17 cellular contexts compared by ENCODE assay signal in genomic region chr7:6653101-6653995, GRCh38. TPM values are rescaled to one million over a fixed set of nuclear protein-coding genes. Genes with fewer than 3 reads are reported as not detected.
A peak's percentile ranks its signal among the peaks of the same experiment; 100 is the strongest.
DNase-seq lines count a peak whose midpoint lies in the region; ATAC-seq lines count a peak whose summit lies in the region.
"Had no signal": no experiment of that assay in that cellular context is flagged by ENCODE, and none has a peak within 500 bp of the region (broad histone marks: within the 10 kb centered on the region; RNA-seq: fewer than 3 reads in every experiment).

No MANE protein-coding gene starts in this region.

- no peak overlapping the region for H3K4ac ChIP-seq in mesenchymal stem cell (ENCODE audit: low read depth in 1 of 2, low read length in 2 of 2)

- H3K4me1 ChIP-seq in mesenchymal stem cell (ENCODE audit: control insufficient read depth, insufficient read depth, low read depth, low read length) = no peaks in the 10 kb centered on the region
- H3K4me1 ChIP-seq in aorta (ENCODE audit: control insufficient read depth in 1 of 2, insufficient read depth in 2 of 2, low read length in 2 of 2) = no peaks in the 10 kb centered on the region
- H3K4me1 ChIP-seq: A549 had no signal

- no peak overlapping the region for H3K27ac ChIP-seq in mesenchymal stem cell (ENCODE audit: low read length, poor library complexity, severe bottlenecking)
- no peak overlapping the region for H3K27ac ChIP-seq in aorta (ENCODE audit: low read depth in 1 of 2, low read length in 2 of 2)
- H3K27ac ChIP-seq: A549 had no signal

- H4K8ac ChIP-seq in mesenchymal stem cell (ENCODE audit: low read length) = no peak overlapping the region

- no peak overlapping the region for H2BK15ac ChIP-seq in mesenchymal stem cell (ENCODE audit: low read depth, poor library complexity, severe bottlenecking)

- H3K4me3 ChIP-seq in H7 (ENCODE audit: insufficient read depth, low read depth, low read length) (no peak overlapping the region), mesenchymal stem cell (ENCODE audit: insufficient read depth in 1 of 2, low read depth in 1 of 2, low read length in 2 of 2) (no peak overlapping the region), aorta (ENCODE audit: low read length in 2 of 2) (no peak overlapping the region)
- H3K4me3 ChIP-seq: A549 had no signal

- no peak overlapping the region for H3K4me3 Mint-ChIP-seq in activated T-cell treated with anti-CD3 and anti-CD28 coated beads, Interleukin-2, amount 50 U/mL, for 24 hours
- H3K4me3 Mint-ChIP-seq in activated CD4-positive, alpha-beta T cell treated with anti-CD3 and anti-CD28 coated beads for 36 hours = no peak overlapping the region
- H3K4me3 Mint-ChIP-seq in stimulated activated naive B cell treated with anti-CD40 and anti-IgM and Interleukin-4, amounts not matched to agents 10 μg/mL and 1 μg/mL and 100 μg/mL, for 72 hours = no peak overlapping the region
- H3K4me3 Mint-ChIP-seq: CD4-positive, alpha-beta memory T cell had no signal

- DNase-seq in activated T-cell treated with anti-CD3 and anti-CD28 coated beads, Interleukin-2, amount 50 U/mL, for 24 hours = peak; percentile 22
- DNase-seq in activated T-cell treated with anti-CD3 and anti-CD28 coated beads for 4 hours (no peak), H7 (peak; percentile 65), mesenchymal stem cell (no peak), aorta (peak; percentile 24 to 69)
- no peak for DNase-seq in activated CD4-positive, alpha-beta T cell treated with anti-CD3 and anti-CD28 coated beads for 36 hours
- DNase-seq in stimulated activated naive B cell treated with anti-CD40 and anti-IgM and Interleukin-4, amounts not matched to agents 10 μg/mL and 1 μg/mL and 100 μg/mL, for 72 hours = no peak
- DNase-seq: AML-193; CD4-positive, alpha-beta memory T cell; Kasumi-1; NCI-H1930; NCI-H2171; NCI-H446 treated with DMSO at 0.1 percent for 48 hours; NCI-H748 treated with DMSO at 0.1 percent for 48 hours had no signal

- H2AK5ac ChIP-seq in mesenchymal stem cell (ENCODE audit: low read length, severe bottlenecking) = no peak overlapping the region

- H3K27me3 ChIP-seq in H7 (ENCODE audit: control insufficient read depth, insufficient read depth, low read length) (no peaks in the 10 kb centered on the region), mesenchymal stem cell (ENCODE audit: control insufficient read depth in 1 of 2, insufficient read depth in 1 of 2, low read length in 2 of 2) (no peaks in the 10 kb centered on the region), aorta (ENCODE audit: control insufficient read depth in 1 of 2, insufficient read depth in 2 of 2, low read length in 1 of 2) (no peaks in the 10 kb centered on the region)

- 97% methylated on average over 112 of the region's 140 CpGs for WGBS in mesenchymal stem cell
- WGBS in aorta, 2 donors = 91% methylated on average over 125 to 140 of the region's 140 CpGs

- CTCF ChIA-PET in activated CD4-positive, alpha-beta T cell treated with anti-CD3 and anti-CD28 coated beads for 36 hours (lab: Charles Lee) = no interaction called here

- no peak overlapping the region for H2AFZ ChIP-seq in mesenchymal stem cell (ENCODE audit: low read depth, low read length)

- POLR2A ChIA-PET in activated CD4-positive, alpha-beta T cell treated with anti-CD3 and anti-CD28 coated beads for 36 hours (lab: Charles Lee) = no interaction called here

- H3K9ac ChIP-seq in mesenchymal stem cell (ENCODE audit: low read length) = no peak overlapping the region

- H3K36me3 Mint-ChIP-seq in activated T-cell treated with anti-CD3 and anti-CD28 coated beads, Interleukin-2, amount 50 U/mL, for 24 hours (ENCODE audit: low read depth) = peaks cover 63% of the 10 kb centered on the region
- H3K36me3 Mint-ChIP-seq in activated CD4-positive, alpha-beta T cell treated with anti-CD3 and anti-CD28 coated beads for 36 hours (ENCODE audit: low read depth) = peaks cover 43% of the 10 kb centered on the region
- H3K36me3 Mint-ChIP-seq in stimulated activated naive B cell treated with anti-CD40 and anti-IgM and Interleukin-4, amounts not matched to agents 10 μg/mL and 1 μg/mL and 100 μg/mL, for 72 hours = peaks cover 35 to 60% of the 10 kb centered on the region in 2 donors

- H3K9me3 Mint-ChIP-seq in activated T-cell treated with anti-CD3 and anti-CD28 coated beads, Interleukin-2, amount 50 U/mL, for 24 hours = peaks cover 7% of the 10 kb centered on the region
- no peaks in the 10 kb centered on the region for H3K9me3 Mint-ChIP-seq in activated CD4-positive, alpha-beta T cell treated with anti-CD3 and anti-CD28 coated beads for 36 hours (ENCODE audit: low read depth)
- H3K9me3 Mint-ChIP-seq in stimulated activated naive B cell treated with anti-CD40 and anti-IgM and Interleukin-4, amounts not matched to agents 10 μg/mL and 1 μg/mL and 100 μg/mL, for 72 hours = peaks cover 4 to 5% of the 10 kb centered on the region in 2 donors

- H3K4me1 Mint-ChIP-seq in activated T-cell treated with anti-CD3 and anti-CD28 coated beads, Interleukin-2, amount 50 U/mL, for 24 hours (ENCODE audit: low read depth) = no peaks in the 10 kb centered on the region
- no peaks in the 10 kb centered on the region for H3K4me1 Mint-ChIP-seq in activated CD4-positive, alpha-beta T cell treated with anti-CD3 and anti-CD28 coated beads for 36 hours
- no peaks in the 10 kb centered on the region for H3K4me1 Mint-ChIP-seq in stimulated activated naive B cell treated with anti-CD40 and anti-IgM and Interleukin-4, amounts not matched to agents 10 μg/mL and 1 μg/mL and 100 μg/mL, for 72 hours

- no peak overlapping the region for H3K23ac ChIP-seq in mesenchymal stem cell (ENCODE audit: low read length in 2 of 2)

- no peak overlapping the region for H2BK5ac ChIP-seq in mesenchymal stem cell (ENCODE audit: low read depth, low read length, poor library complexity, severe bottlenecking)

- H3K36me3 ChIP-seq in H7 (replicated peaks; ENCODE audit: control insufficient read depth, insufficient read depth, low read length) (no peaks in the 10 kb centered on the region), mesenchymal stem cell (ENCODE audit: control insufficient read depth in 1 of 2, insufficient read depth in 2 of 2, low read depth in 1 of 2, low read length in 2 of 2) (peaks cover 58 to 85% of the 10 kb centered on the region in 2 experiments), aorta (ENCODE audit: control insufficient read depth in 1 of 2, insufficient read depth in 2 of 2, low read length in 1 of 2) (peaks cover 7 to 9% of the 10 kb centered on the region in 2 donors)

- H3K18ac ChIP-seq in mesenchymal stem cell (ENCODE audit: low read depth in 1 of 2, low read length in 2 of 2) = no peak overlapping the region

- no peak overlapping the region for H3K4me2 ChIP-seq in mesenchymal stem cell (ENCODE audit: low read length, poor library complexity, severe bottlenecking)
- H3K4me2 ChIP-seq: A549 had no signal

- H3K79me1 ChIP-seq in mesenchymal stem cell (replicated peaks; ENCODE audit: low read length, poor library complexity, severe bottlenecking) = peaks cover 52% of the 10 kb centered on the region

- H2BK12ac ChIP-seq in mesenchymal stem cell (ENCODE audit: low read length in 2 of 2) = no peak overlapping the region

- no peaks in the 10 kb centered on the region for H3K27me3 Mint-ChIP-seq in activated T-cell treated with anti-CD3 and anti-CD28 coated beads, Interleukin-2, amount 50 U/mL, for 24 hours
- H3K27me3 Mint-ChIP-seq in activated CD4-positive, alpha-beta T cell treated with anti-CD3 and anti-CD28 coated beads for 36 hours = no peaks in the 10 kb centered on the region
- H3K27me3 Mint-ChIP-seq in stimulated activated naive B cell treated with anti-CD40 and anti-IgM and Interleukin-4, amounts not matched to agents 10 μg/mL and 1 μg/mL and 100 μg/mL, for 72 hours = no peaks in the 10 kb centered on the region
- H3K27me3 Mint-ChIP-seq: CD4-positive, alpha-beta memory T cell had no signal

- H3K9me3 ChIP-seq in mesenchymal stem cell (ENCODE audit: control insufficient read depth, low read length) = peaks cover 9% of the 10 kb centered on the region
- peaks cover 1% of the 10 kb centered on the region for H3K9me3 ChIP-seq in aorta (ENCODE audit: control insufficient read depth, low read length)

- no peak overlapping the region for H3K27ac Mint-ChIP-seq in activated T-cell treated with anti-CD3 and anti-CD28 coated beads, Interleukin-2, amount 50 U/mL, for 24 hours
- no peak overlapping the region for H3K27ac Mint-ChIP-seq in activated CD4-positive, alpha-beta T cell treated with anti-CD3 and anti-CD28 coated beads for 36 hours
- H3K27ac Mint-ChIP-seq in stimulated activated naive B cell treated with anti-CD40 and anti-IgM and Interleukin-4, amounts not matched to agents 10 μg/mL and 1 μg/mL and 100 μg/mL, for 72 hours = no peak overlapping the region
- H3K27ac Mint-ChIP-seq: CD4-positive, alpha-beta memory T cell had no signal

- no peak overlapping the region for H3K14ac ChIP-seq in mesenchymal stem cell (ENCODE audit: low read length in 2 of 2)

- H4K91ac ChIP-seq in mesenchymal stem cell (ENCODE audit: low read length) = peak overlapping the region; percentile 67

- H2BK120ac ChIP-seq in mesenchymal stem cell (ENCODE audit: low read depth, low read length) = no peak overlapping the region

- ATAC-seq in aorta (ENCODE audit: low FRiP score) = no peak
- no peak for ATAC-seq in activated CD4-positive, alpha-beta T cell treated with anti-CD3 and anti-CD28 coated beads for 36 hours
- ATAC-seq in stimulated activated naive B cell treated with anti-CD40 and anti-IgM and Interleukin-4, amounts not matched to agents 10 μg/mL and 1 μg/mL and 100 μg/mL, for 72 hours (replicated peaks) = no peak
- no peak for ATAC-seq in GM19455 (IDR thresholded peaks at IDR 0.05; ENCODE audit: unreplicated experiment)
- ATAC-seq: A549, Right ventricle myocardium inferior had no signal

- intact Hi-C loops in aorta (cut with DNase I) = no loop called here
- intact Hi-C loops in activated CD4-positive, alpha-beta T cell treated with anti-CD3 and anti-CD28 coated beads for 36 hours (cut with DNase I, micrococcal nuclease) = no loop called here

RNA-seq across cellular contexts. Expression of gene ZNF316, which starts 16.2 kb away (rescaled TPM):
- 7.6 and 10.0 TPM in 2 replicates for total RNA-seq in H7 (2014; rRNA removed; shearing (Covaris generic))
- 6.9 TPM for polyA plus RNA-seq in mesenchymal stem cell (2013, experiment 1 of 2)
- 6.4 TPM for polyA plus RNA-seq in mesenchymal stem cell (2013, experiment 2 of 2)
- 10 to 100 TPM; 24.2 to 42.0 TPM for total RNA-seq in aorta
- polyA plus RNA-seq in aorta = 10 to 100 TPM in 1 of 2 donors, 1 to 10 TPM in 1; 5.6 to 29.1 TPM
- 10 to 100 TPM; 15.7 to 20.8 TPM for total RNA-seq in activated CD4-positive, alpha-beta T cell treated with anti-CD3 and anti-CD28 coated beads for 36 hours

RNA-seq across cellular contexts. Expression of gene ZNF853, which starts 37.9 kb away (rescaled TPM):
- total RNA-seq in H7 (2014; rRNA removed; shearing (Covaris generic)) = 6.4 and 6.5 TPM in 2 replicates
- 1.0 TPM for polyA plus RNA-seq in mesenchymal stem cell (2013, experiment 1 of 2)
- 1.00 TPM for polyA plus RNA-seq in mesenchymal stem cell (2013, experiment 2 of 2)
- 10 to 100 TPM; 10.9 to 12.2 TPM for total RNA-seq in aorta
- polyA plus RNA-seq in aorta = 1 to 10 TPM; 4.6 to 5.0 TPM
- 1 to 10 TPM; 1.2 to 1.3 TPM for total RNA-seq in activated CD4-positive, alpha-beta T cell treated with anti-CD3 and anti-CD28 coated beads for 36 hours

RNA-seq across cellular contexts. Expression of gene ZNF12, which starts 53.4 kb away (rescaled TPM):
- 13.8 and 16.7 TPM in 2 replicates for total RNA-seq in H7 (2014; rRNA removed; shearing (Covaris generic))
- polyA plus RNA-seq in mesenchymal stem cell (2013, experiment 1 of 2) = 8.9 TPM
- 9.4 TPM for polyA plus RNA-seq in mesenchymal stem cell (2013, experiment 2 of 2)
- 10 to 100 TPM; 23.5 to 26.7 TPM for total RNA-seq in aorta
- polyA plus RNA-seq in aorta = 10 to 100 TPM in 1 of 2 donors, 1 to 10 TPM in 1; 8.9 to 17.0 TPM
- 10 to 100 TPM; 22.4 to 23.2 TPM for total RNA-seq in activated CD4-positive, alpha-beta T cell treated with anti-CD3 and anti-CD28 coated beads for 36 hours

Comparison
In these comparisons a context has a peak if more than half of its experiments do, and no peak if none do; other contexts are left out.
1. DNase-seq: peak in activated T-cell treated with anti-CD3 and anti-CD28 coated beads, Interleukin-2, amount 50 U/mL, for 24 hours (single experiment), H7 (single experiment) and aorta (2 of 2); none in activated T-cell treated with anti-CD3 and anti-CD28 coated beads for 4 hours (single experiment), mesenchymal stem cell (single experiment), activated CD4-positive, alpha-beta T cell treated with anti-CD3 and anti-CD28 coated beads for 36 hours (single experiment) and stimulated activated naive B cell treated with anti-CD40 and anti-IgM and Interleukin-4, amounts not matched to agents 10 μg/mL and 1 μg/mL and 100 μg/mL, for 72 hours (single experiment).